Comparison of ENCODE assay signal across 22 cellular contexts in genomic region chr7:38462819-38463218, GRCh38.
DNase-seq lines count a peak whose midpoint lies in the region; ATAC-seq and TF ChIP-seq lines count a peak whose summit lies in the region.
"Had no signal": no experiment of that assay in that cellular context is flagged by ENCODE, and none has a peak within 500 bp of the region (broad histone marks: within the 10 kb centered on the region; RNA-seq: fewer than 3 reads in every experiment).

No MANE protein-coding gene starts in this region.

- H3K4me3 Mint-ChIP-seq in activated CD4-positive, alpha-beta T cell treated with anti-CD3 and anti-CD28 coated beads, Interleukin-2, amount 10 ng/mL, durations not matched to agents 7 days and 5 days, result no peak overlapping the region
- H3K4me3 Mint-ChIP-seq in activated CD4-positive, alpha-beta memory T cell treated with anti-CD3 and anti-CD28 coated beads, Interleukin-2, amount 10 ng/mL, durations not matched to agents 7 days and 5 days, result no peak overlapping the region
- H3K4me3 Mint-ChIP-seq in naive thymus-derived CD4-positive, alpha-beta T cell, result peak overlapping the region in 4 of 10 donors; percentile 57 to 85 (median 73)
- H3K4me3 Mint-ChIP-seq: brain had no signal

- H3K9me3 Mint-ChIP-seq in activated CD4-positive, alpha-beta T cell treated with anti-CD3 and anti-CD28 coated beads, Interleukin-2, amount 10 ng/mL, durations not matched to agents 7 days and 5 days, result peaks cover 12% of the 10 kb centered on the region
- H3K9me3 Mint-ChIP-seq in activated CD4-positive, alpha-beta memory T cell treated with anti-CD3 and anti-CD28 coated beads, Interleukin-2, amount 10 ng/mL, durations not matched to agents 7 days and 5 days, result peaks cover 4% of the 10 kb centered on the region
- H3K9me3 Mint-ChIP-seq in naive thymus-derived CD4-positive, alpha-beta T cell, result peaks cover 0 to 11% (median 0%) of the 10 kb centered on the region in 11 donors

- H3K4me3 ChIP-seq in GM12865 (ENCODE audit: low read depth, low read length), result peak overlapping the region; percentile 31; the same call in 1 of the 2 replicates
- peak overlapping the region; percentile 28 for H3K4me3 ChIP-seq in naive thymus-derived CD4-positive, alpha-beta T cell (ENCODE audit: low read length)
- H3K4me3 ChIP-seq: skin epidermis, upper lobe of right lung had no signal

- H3K27ac Mint-ChIP-seq in activated CD4-positive, alpha-beta T cell treated with anti-CD3 and anti-CD28 coated beads, Interleukin-2, amount 10 ng/mL, durations not matched to agents 7 days and 5 days, result peak overlapping the region; percentile 88
- H3K27ac Mint-ChIP-seq in activated CD4-positive, alpha-beta memory T cell treated with anti-CD3 and anti-CD28 coated beads, Interleukin-2, amount 10 ng/mL, durations not matched to agents 7 days and 5 days, result peak overlapping the region; percentile 74
- H3K27ac Mint-ChIP-seq in naive thymus-derived CD4-positive, alpha-beta T cell, result peak overlapping the region in 5 of 9 donors; percentile 13 to 85 (median 82)
- H3K27ac Mint-ChIP-seq: memory B cell had no signal

- POLR2A ChIA-PET in activated CD4-positive, alpha-beta T cell treated with anti-CD3 and anti-CD28 coated beads, Interleukin-2, amount 10 ng/mL, durations not matched to agents 7 days and 5 days (lab: Charles Lee), result no interaction called here
- POLR2A ChIA-PET in activated CD4-positive, alpha-beta memory T cell treated with anti-CD3 and anti-CD28 coated beads, Interleukin-2, amount 10 ng/mL, durations not matched to agents 7 days and 5 days (lab: Charles Lee), result interaction anchor here (1.1 kb wide), 1 partner anchor 14 kb away, joined by 3 read pairs; no protein-coding TSS in a partner anchor
- POLR2A ChIA-PET in naive thymus-derived CD4-positive, alpha-beta T cell (lab: Charles Lee), result no interaction called here
- POLR2A ChIA-PET in HEK293T (lab: Yijun Ruan, JAX), result no interaction called here

- DNase-seq in activated CD4-positive, alpha-beta T cell treated with anti-CD3 and anti-CD28 coated beads, Interleukin-2, amount 10 ng/mL, durations not matched to agents 7 days and 5 days, result no peak
- no peak for DNase-seq in activated CD4-positive, alpha-beta T cell treated with anti-CD3 and anti-CD28 coated beads for 1 hour
- DNase-seq in GM12865 (ENCODE audit: low read depth) (peak; percentile 4), globus pallidus (ENCODE audit: low spot score) (no peak), HEK293T (ENCODE audit: extremely low spot score) (no peak)
- DNase-seq in activated CD4-positive, alpha-beta memory T cell treated with anti-CD3 and anti-CD28 coated beads, Interleukin-2, amount 10 ng/mL, durations not matched to agents 7 days and 5 days, result no peak
- DNase-seq in naive thymus-derived CD4-positive, alpha-beta T cell, result no peak
- DNase-seq in activated CD4-positive, CD25-positive, alpha-beta regulatory T cell (lab: John Stamatoyannopoulos, UW), result no peak
- DNase-seq: AML-193; left cardiac atrium; NCI-H1105 treated with DMSO at 0.1 percent for 48 hours; NCI-H2081; NCI-H345; NCI-H774; stimulated activated CD4-positive, alpha-beta T cell treated with anti-CD3 and anti-CD28 coated beads, Interleukin-1b, Interleukin-23, amount 100 ng/mL, for 48 hours; upper lobe of right lung had no signal

- no peak for TF ChIP-seq CTCF in GM12865 (IDR thresholded peaks at IDR 0.05; ENCODE audit: insufficient read depth, low read depth, low read length, missing control alignments)

- H3K36me3 ChIP-seq in naive thymus-derived CD4-positive, alpha-beta T cell (ENCODE audit: control insufficient read depth in 2 of 3, insufficient read depth in 3 of 3, low read length in 3 of 3), result no peaks in the 10 kb centered on the region
- H3K36me3 ChIP-seq: heart left ventricle, upper lobe of right lung had no signal

- H3K4me1 ChIP-seq in naive thymus-derived CD4-positive, alpha-beta T cell (ENCODE audit: control insufficient read depth in 2 of 2, insufficient read depth in 2 of 2, low read length in 2 of 2), result peaks cover 0 to 5% of the 10 kb centered on the region in 2 donors
- H3K4me1 ChIP-seq: upper lobe of right lung had no signal

- no peak for ATAC-seq in naive thymus-derived CD4-positive, alpha-beta T cell
- ATAC-seq: upper lobe of right lung had no signal

- H3K27me3 ChIP-seq in naive thymus-derived CD4-positive, alpha-beta T cell (ENCODE audit: control insufficient read depth in 2 of 2, insufficient read depth in 2 of 2, low read length in 2 of 2), result no peaks in the 10 kb centered on the region
- H3K27me3 ChIP-seq: heart left ventricle, upper lobe of right lung had no signal

- intact Hi-C loops in naive thymus-derived CD4-positive, alpha-beta T cell (cut with micrococcal nuclease), result loop anchor here (1.0 to 5.0 kb wide), 2 partner anchors 30 to 36 kb away; no protein-coding TSS in a partner anchor

- H3K9me3 ChIP-seq in naive thymus-derived CD4-positive, alpha-beta T cell (ENCODE audit: control insufficient read depth in 2 of 3, low read length in 3 of 3), result no peaks in the 10 kb centered on the region
- H3K9me3 ChIP-seq: upper lobe of right lung had no signal

- CTCF ChIA-PET in activated CD4-positive, alpha-beta T cell treated with anti-CD3 and anti-CD28 coated beads, Interleukin-2, amount 10 ng/mL, durations not matched to agents 7 days and 5 days (lab: Charles Lee), result no interaction called here
- CTCF ChIA-PET in activated CD4-positive, alpha-beta memory T cell treated with anti-CD3 and anti-CD28 coated beads, Interleukin-2, amount 10 ng/mL, durations not matched to agents 7 days and 5 days (lab: Charles Lee), result no interaction called here
- CTCF ChIA-PET in naive thymus-derived CD4-positive, alpha-beta T cell (lab: Charles Lee), result no interaction called here
- CTCF ChIA-PET in HEK293T (lab: Yijun Ruan, JAX), result no interaction called here

- H3K36me3 Mint-ChIP-seq in activated CD4-positive, alpha-beta T cell treated with anti-CD3 and anti-CD28 coated beads, Interleukin-2, amount 10 ng/mL, durations not matched to agents 7 days and 5 days (ENCODE audit: low read depth), result peaks cover 12% of the 10 kb centered on the region
- peaks cover 2% of the 10 kb centered on the region for H3K36me3 Mint-ChIP-seq in activated CD4-positive, alpha-beta memory T cell treated with anti-CD3 and anti-CD28 coated beads, Interleukin-2, amount 10 ng/mL, durations not matched to agents 7 days and 5 days (ENCODE audit: low read depth)
- H3K36me3 Mint-ChIP-seq in naive thymus-derived CD4-positive, alpha-beta T cell, result peaks cover 0 to 16% (median 0%) of the 10 kb centered on the region in 5 donors
- H3K36me3 Mint-ChIP-seq: memory B cell had no signal

- no peak overlapping the region for H3K27ac ChIP-seq in naive thymus-derived CD4-positive, alpha-beta T cell (ENCODE audit: low read depth, low read length)
- H3K27ac ChIP-seq: heart left ventricle, HL-60, RWPE1, upper lobe of right lung had no signal

- H3K4me1 Mint-ChIP-seq in activated CD4-positive, alpha-beta T cell treated with anti-CD3 and anti-CD28 coated beads, Interleukin-2, amount 10 ng/mL, durations not matched to agents 7 days and 5 days, result peaks cover 20% of the 10 kb centered on the region
- peaks cover 19% of the 10 kb centered on the region for H3K4me1 Mint-ChIP-seq in activated CD4-positive, alpha-beta memory T cell treated with anti-CD3 and anti-CD28 coated beads, Interleukin-2, amount 10 ng/mL, durations not matched to agents 7 days and 5 days
- H3K4me1 Mint-ChIP-seq in naive thymus-derived CD4-positive, alpha-beta T cell, result peaks cover 7 to 21% (median 14%) of the 10 kb centered on the region in 7 donors

- H3K27me3 Mint-ChIP-seq in activated CD4-positive, alpha-beta T cell treated with anti-CD3 and anti-CD28 coated beads, Interleukin-2, amount 10 ng/mL, durations not matched to agents 7 days and 5 days, result peaks cover 6% of the 10 kb centered on the region
- peaks cover 4% of the 10 kb centered on the region for H3K27me3 Mint-ChIP-seq in activated CD4-positive, alpha-beta memory T cell treated with anti-CD3 and anti-CD28 coated beads, Interleukin-2, amount 10 ng/mL, durations not matched to agents 7 days and 5 days
- H3K27me3 Mint-ChIP-seq in naive thymus-derived CD4-positive, alpha-beta T cell, result peaks cover 0 to 13% (median 0%) of the 10 kb centered on the region in 5 donors
- H3K27me3 Mint-ChIP-seq: brain, memory B cell had no signal

TF ChIP-seq in HEK293T, 16 proteins besides CTCF, POLR2A, EP300 and RAD21:
- TF ChIP-seq, protein P1, sequence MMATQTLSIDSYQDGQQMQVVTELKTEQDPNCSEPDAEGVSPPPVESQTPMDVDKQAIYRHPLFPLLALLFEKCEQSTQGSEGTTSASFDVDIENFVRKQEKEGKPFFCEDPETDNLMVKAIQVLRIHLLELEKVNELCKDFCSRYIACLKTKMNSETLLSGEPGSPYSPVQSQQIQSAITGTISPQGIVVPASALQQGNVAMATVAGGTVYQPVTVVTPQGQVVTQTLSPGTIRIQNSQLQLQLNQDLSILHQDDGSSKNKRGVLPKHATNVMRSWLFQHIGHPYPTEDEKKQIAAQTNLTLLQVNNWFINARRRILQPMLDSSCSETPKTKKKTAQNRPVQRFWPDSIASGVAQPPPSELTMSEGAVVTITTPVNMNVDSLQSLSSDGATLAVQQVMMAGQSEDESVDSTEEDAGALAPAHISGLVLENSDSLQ (IDR thresholded peaks at IDR 0.05), result no peak
- TF ChIP-seq BHLHE40 (IDR thresholded peaks at IDR 0.05; ENCODE audit: borderline replicate concordance) (no peak), NFRKB (IDR thresholded peaks at IDR 0.05) (no peak), SUZ12 (IDR thresholded peaks at IDR 0.05) (no peak), LEF1 (IDR thresholded peaks at IDR 0.05; ENCODE audit: borderline replicate concordance) (no peak), SP1 (IDR thresholded peaks at IDR 0.05) (no peak), FOXK2 (IDR thresholded peaks at IDR 0.05) (no peak), ELF4 (IDR thresholded peaks at IDR 0.05) (no peak), FOXA1 (IDR thresholded peaks at IDR 0.05) (no peak), FOXM1 (IDR thresholded peaks at IDR 0.05; ENCODE audit: borderline replicate concordance) (no peak), HDGF (IDR thresholded peaks at IDR 0.05; ENCODE audit: borderline replicate concordance) (no peak), ARNT (IDR thresholded peaks at IDR 0.05) (no peak), CTBP1 (IDR thresholded peaks at IDR 0.05; ENCODE audit: borderline replicate concordance) (no peak), ZNF384 (IDR thresholded peaks at IDR 0.05) (no peak), TARDBP (IDR thresholded peaks at IDR 0.05) (no peak), L3MBTL2 (conservative IDR thresholded peaks at IDR 0.05) (no peak)
